Comparison of ENCODE assay signal across 8 cellular contexts in genomic region chr1:109984456-109985250, GRCh38. TPM values are rescaled to one million over a fixed set of nuclear protein-coding genes. Genes with fewer than 3 reads are reported as not detected.
DNase-seq lines count a peak whose midpoint lies in the region; ATAC-seq, FAIRE-seq and TF ChIP-seq lines count a peak whose summit lies in the region.

Gene AHCYL1, plus strand, starts transcription at chr1:109984765. Its CDS starts 288 bp downstream, at chr1:109985053.

- H3K36me3 Mint-ChIP-seq in T-cell (peaks cover 5% of the 10 kb centered on the region), type B pancreatic cell (peaks cover 15% of the 10 kb centered on the region)

- peak; percentile 97 for DNase-seq in GM12892 (ENCODE audit: insufficient read length)
- peak; percentile 88 for DNase-seq in NCI-H1436 treated with DMSO at 0.1 percent for 48 hours (lab: John Stamatoyannopoulos, UW)
- peak; percentile 97 to 100 (median 99) for DNase-seq in T-cell
- peak; percentile 100 for DNase-seq in cardiac septum (ENCODE audit: low spot score)
- peak; percentile 99 for DNase-seq in pons (ENCODE audit: low spot score)
- peak; percentile 99 for DNase-seq in type B pancreatic cell (ENCODE audit: extremely low spot score, unreplicated experiment)

- 0 to 1% (median 1%) methylated on average over 74 to 79 of the region's 79 CpGs for WGBS in adipose tissue, 3 donors

- H3K27ac Mint-ChIP-seq in T-cell (peak within 1 kb of the TSS; percentile 95 to 98), type B pancreatic cell (peak within 1 kb of the TSS; percentile 100)

- CTCF ChIA-PET in T-cell (lab: Charles Lee): interaction anchor here (0.5 to 10.6 kb wide), 38 partner anchors 8 to 708 kb away, joined by 3 to 254 read pairs (median 5); partner anchors contain the start of genes GNAI3 (in 2 of the 2), AMPD2 (in 1 of the 2), GNAT2 (in 1 of the 2) and STRIP1 (in 1 of the 2)

- TF ChIP-seq CTCF in type B pancreatic cell (conservative IDR thresholded peaks at IDR 0.05): peak; percentile 99

- ATAC-seq in HG02852 (IDR thresholded peaks at IDR 0.05; ENCODE audit: unreplicated experiment) (peak; percentile 99), T-cell (replicated peaks in 1 of 4) (peak; percentile 98 to 99 (median 99))

- FAIRE-seq in GM12892 (lab: Jason Lieb, UNC): peak; percentile 99

- no peaks in the 10 kb centered on the region for H3K9me3 Mint-ChIP-seq in T-cell
- H3K9me3 Mint-ChIP-seq in type B pancreatic cell: no peaks in the 10 kb centered on the region

- H3K4me1 Mint-ChIP-seq in T-cell (peaks cover 28 to 43% (median 42%) of the 10 kb centered on the region in 3 donors), type B pancreatic cell (ENCODE audit: unreplicated experiment) (peaks cover 49% of the 10 kb centered on the region)

- no peaks in the 10 kb centered on the region for H3K27me3 Mint-ChIP-seq in T-cell
- H3K27me3 Mint-ChIP-seq in type B pancreatic cell: no peaks in the 10 kb centered on the region

- H3K27ac ChIP-seq in adipose tissue (ENCODE audit: low read depth, low read length): peak within 1 kb of the TSS; percentile 80

- H3K4me3 Mint-ChIP-seq in T-cell (peak within 1 kb of the TSS; percentile 97 to 98 (median 98)), type B pancreatic cell (peak within 1 kb of the TSS; percentile 98)

- intact Hi-C loops in cardiac septum (cut with DNase I): loop anchor here (1.0 to 5.0 kb wide), 6 partner anchors 57 to 437 kb away; partner anchors contain the start of genes CSF1 and GNAI3

- TF ChIP-seq POLR2A in GM12892 (IDR thresholded peaks at IDR 0.05; ENCODE audit: low read depth, low read length): peak; percentile 85; the same call in 1 of the 2 replicates

- POLR2A ChIA-PET in T-cell (lab: Charles Lee): interaction anchor here (0.5 to 1.6 kb wide), 4 partner anchors 208 to 355 kb away, joined by 3 to 13 read pairs (median 4); partner anchors contain the start of gene RBM15 (in 1 of the 2)

RNA-seq across cellular contexts. Expression of gene AHCYL1, which starts in this region (rescaled TPM):
- polyA plus RNA-seq in GM12892 (2012; ENCODE audit: missing spikeins): 45.0 TPM
- 10 to 100 TPM; 23.0 to 41.6 (median 38.9) TPM for total RNA-seq in T-cell
- polyA plus RNA-seq in adipose tissue: 10 to 100 TPM; 36.7 to 73.6 (median 67.0) TPM
- 53.6 TPM for total RNA-seq in cardiac septum
- 87.1 and 88.1 TPM in 2 replicates for total RNA-seq in type B pancreatic cell (ENCODE audit: low replicate concordance)

Comparison
In these comparisons a context has a peak if more than half of its experiments do, and no peak if none do; other contexts are left out.
1. Peak in every context shown above with its lines: DNase-seq, ATAC-seq and H3K27ac ChIP-seq.